ENCODE assay signal across 14 cellular contexts in the genomic region with DNA sequence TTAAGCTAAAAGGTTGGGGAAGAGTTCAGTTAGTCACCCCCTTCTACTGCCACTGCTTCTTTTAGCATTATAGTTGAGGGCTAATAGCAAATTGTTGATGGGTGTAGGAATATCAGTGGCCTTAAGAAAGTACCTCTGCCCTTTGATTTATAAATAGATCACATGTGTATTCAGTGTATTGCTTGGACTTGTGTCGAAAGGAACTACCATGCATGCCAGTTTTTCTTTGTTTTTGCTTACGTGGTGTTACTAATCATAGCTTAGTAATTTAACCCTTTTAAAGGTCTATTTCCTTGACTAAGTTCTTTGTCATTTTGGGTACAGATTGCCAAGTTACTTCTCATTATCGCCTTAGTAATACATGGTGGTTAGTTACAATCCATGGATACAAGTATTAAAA.
DNase-seq lines count a peak whose midpoint lies in the region; ATAC-seq and TF ChIP-seq lines count a peak whose summit lies in the region.
"Had no signal": no experiment of that assay in that cellular context is flagged by ENCODE, and none has a peak within 500 bp of the region (broad histone marks: within the 10 kb centered on the region; RNA-seq: fewer than 3 reads in every experiment).

No MANE protein-coding gene starts in this region.

- 11% methylated on average over 3 of the region's 3 CpGs for WGBS in mammary epithelial cell (ENCODE audit: low coverage, missing lambda C conversion rate)

- peak overlapping the region; percentile 17 for H3K4me2 ChIP-seq in mammary epithelial cell (ENCODE audit: insufficient read depth, low read depth, low read length)

- no peaks in the 10 kb centered on the region for H3K79me2 ChIP-seq in mammary epithelial cell (ENCODE audit: insufficient read depth, low read length)

- dilution Hi-C loops in mammary epithelial cell (cut with HindIII; ENCODE audit: low sequenced_read_pairs): no loop called here

- H3K4me1 ChIP-seq in breast epithelium (no peaks in the 10 kb centered on the region), mammary epithelial cell (ENCODE audit: insufficient read depth, low read length) (peaks cover 8% of the 10 kb centered on the region), tibial artery (peaks cover 0 to 42% (median 12%) of the 10 kb centered on the region in 4 donors)
- H3K4me1 ChIP-seq: Peyer's patch had no signal

- H3K27me3 Mint-ChIP-seq in MCF 10A (ENCODE audit: insufficient read depth, unreplicated experiment): no peaks in the 10 kb centered on the region
- H3K27me3 Mint-ChIP-seq in CD4-positive, alpha-beta T cell: no peaks in the 10 kb centered on the region

- no peak overlapping the region for H3K4me3 ChIP-seq in breast epithelium
- H3K4me3 ChIP-seq in mammary epithelial cell (replicated peaks in 1 of 3; ENCODE audit: insufficient read depth in 1 of 3, low read depth in 2 of 3, low read length in 3 of 3): no peak overlapping the region
- H3K4me3 ChIP-seq in tibial artery: no peak overlapping the region
- H3K4me3 ChIP-seq: Peyer's patch had no signal

- H3K9ac ChIP-seq in mammary epithelial cell (ENCODE audit: insufficient read depth, low read length): no peak overlapping the region

- intact Hi-C loops in MCF 10A (cut with micrococcal nuclease): no loop called here
- intact Hi-C loops in breast epithelium (cut with DNase I; ENCODE audit: low total_unique reads): no loop called here
- intact Hi-C loops in mammary epithelial cell (cut with micrococcal nuclease): no loop called here
- intact Hi-C loops in left ventricle myocardium superior (cut with micrococcal nuclease): no loop called here
- intact Hi-C loops in tibial artery (cut with DNase I; ENCODE audit: low total_unique reads): no loop called here
- intact Hi-C loops in CD4-positive, alpha-beta T cell (cut with DNase I, micrococcal nuclease): no loop called here

- TF ChIP-seq POLR2A in breast epithelium (IDR thresholded peaks at IDR 0.05): no peak

- peaks cover 13% of the 10 kb centered on the region for H3K36me3 Mint-ChIP-seq in MCF 10A (ENCODE audit: insufficient read depth, unreplicated experiment)
- peaks cover 26% of the 10 kb centered on the region for H3K36me3 Mint-ChIP-seq in CD4-positive, alpha-beta T cell (ENCODE audit: low read depth)

- peak; percentile 38 for DNase-seq in MCF 10A (ENCODE audit: unreplicated experiment)
- no peak for DNase-seq in breast epithelium (ENCODE audit: low spot score in 2 of 2)
- DNase-seq in mammary epithelial cell: peak; percentile 78
- no peak for DNase-seq in left ventricle myocardium superior
- no peak for DNase-seq in tibial artery
- no peak for DNase-seq in activated naive CD4-positive, alpha-beta T cell treated with anti-CD3 and anti-CD28 coated beads, Interleukin-2, amount 50 U/mL, for 16 hours
- no peak for DNase-seq in DMS53 treated with DMSO at 0.1 percent for 48 hours (lab: John Stamatoyannopoulos, UW; ENCODE audit: unreplicated experiment)
- DNase-seq in CD4-positive, alpha-beta T cell: no peak
- DNase-seq: cerebellar nuclear complex; hypothalamus; NCI-H2029; Peyer's patch; stimulated activated CD4-positive, alpha-beta T cell treated with anti-CD3 and anti-CD28 coated beads, Interleukin-15, amount 100 ng/mL, for 24 hours had no signal

- H4K20me1 ChIP-seq in mammary epithelial cell (ENCODE audit: insufficient read depth, low read length): no peaks in the 10 kb centered on the region

- CTCF ChIA-PET in MCF 10A (lab: Yijun Ruan, JAX) (interaction anchor here (0.7 kb wide), 1 partner anchor 86 kb away, joined by 3 read pairs; no protein-coding TSS in a partner anchor), mammary epithelial cell (lab: Charles Lee; ENCODE audit: low non-redundant PET) (interaction anchor here (0.7 kb wide), 1 partner anchor 25 kb away, joined by 3 read pairs; no protein-coding TSS in a partner anchor)
- CTCF ChIA-PET in CD4-positive, alpha-beta T cell (lab: Charles Lee): no interaction called here

- H3K27ac ChIP-seq in breast epithelium (no peak overlapping the region), mammary epithelial cell (ENCODE audit: insufficient read depth, low read depth, low read length) (peak overlapping the region; percentile 49), tibial artery (peak overlapping the region; percentile 36 to 59)
- no peak overlapping the region for H3K27ac ChIP-seq in CD4-positive, alpha-beta T cell (ENCODE audit: low read depth, low read length)
- H3K27ac ChIP-seq: 22Rv1, Peyer's patch had no signal

- no peak overlapping the region for H2AFZ ChIP-seq in mammary epithelial cell (ENCODE audit: low read depth, low read length)

- in situ Hi-C loops in mammary epithelial cell (cut with MboI; ENCODE audit: low sequenced_read_pairs in 2 of 2): no loop called here

- H3K9me3 Mint-ChIP-seq in MCF 10A (ENCODE audit: unreplicated experiment): no peaks in the 10 kb centered on the region
- H3K9me3 Mint-ChIP-seq in CD4-positive, alpha-beta T cell: no peaks in the 10 kb centered on the region

- POLR2A ChIA-PET in MCF 10A (lab: Yijun Ruan, JAX): interaction anchor here (1.6 kb wide), 1 partner anchor 84 kb away, joined by 4 read pairs; no protein-coding TSS in a partner anchor
- POLR2A ChIA-PET in CD4-positive, alpha-beta T cell (lab: Charles Lee): no interaction called here

- peak; percentile 81 for ATAC-seq in left ventricle myocardium superior
- ATAC-seq in CD4-positive, alpha-beta T cell (ENCODE audit: poor library complexity): no peak

- H3K4me3 Mint-ChIP-seq in MCF 10A (ENCODE audit: unreplicated experiment): no peak overlapping the region
- H3K4me3 Mint-ChIP-seq in CD4-positive, alpha-beta T cell: no peak overlapping the region

- BruUV-seq in MCF 10A (replicated peaks; lab: Mats Ljungman, UMichigan): no TSS peak
- BruUV-seq in mammary epithelial cell (replicated peaks; lab: Mats Ljungman, UMichigan): no TSS peak

- TF ChIP-seq CTCF in MCF 10A (IDR thresholded peaks at IDR 0.05; ENCODE audit: unreplicated experiment): no peak
- no peak for TF ChIP-seq CTCF in breast epithelium (IDR thresholded peaks at IDR 0.05)
- no peak for TF ChIP-seq CTCF in mammary epithelial cell (conservative IDR thresholded peaks at IDR 0.05 in 1 of 2, IDR thresholded peaks at IDR 0.05 in 1 of 2; ENCODE audit: extremely low read depth in 1 of 2, insufficient read depth in 1 of 2, low read depth in 1 of 2, low read length in 2 of 2)
- no peak for TF ChIP-seq CTCF in tibial artery (IDR thresholded peaks at IDR 0.05)
- TF ChIP-seq CTCF in CD4-positive, alpha-beta T cell (IDR thresholded peaks at IDR 0.05): no peak

- H3K4me1 Mint-ChIP-seq in MCF 10A (ENCODE audit: insufficient read depth, unreplicated experiment): peaks cover 6% of the 10 kb centered on the region
- no peaks in the 10 kb centered on the region for H3K4me1 Mint-ChIP-seq in CD4-positive, alpha-beta T cell (ENCODE audit: low read depth)

- no peaks in the 10 kb centered on the region for H3K27me3 ChIP-seq in breast epithelium
- H3K27me3 ChIP-seq in mammary epithelial cell (ENCODE audit: insufficient read depth, low read length): no peaks in the 10 kb centered on the region
- no peaks in the 10 kb centered on the region for H3K27me3 ChIP-seq in tibial artery
- no peaks in the 10 kb centered on the region for H3K27me3 ChIP-seq in CD4-positive, alpha-beta T cell (ENCODE audit: control insufficient read depth, insufficient read depth, low read length)
- H3K27me3 ChIP-seq: Peyer's patch had no signal

- H3K36me3 ChIP-seq in breast epithelium (no peaks in the 10 kb centered on the region), mammary epithelial cell (ENCODE audit: insufficient read depth, low read length) (peaks cover 1% of the 10 kb centered on the region), tibial artery (peaks cover 0 to 7% (median 0%) of the 10 kb centered on the region in 3 donors)
- H3K36me3 ChIP-seq: Peyer's patch had no signal

- no peak overlapping the region for H3K27ac Mint-ChIP-seq in MCF 10A (ENCODE audit: low read depth, unreplicated experiment)
- no peak overlapping the region for H3K27ac Mint-ChIP-seq in CD4-positive, alpha-beta T cell

- H3K9me3 ChIP-seq in breast epithelium (no peaks in the 10 kb centered on the region), mammary epithelial cell (replicated peaks; ENCODE audit: insufficient read depth, low read length) (no peaks in the 10 kb centered on the region), tibial artery (no peaks in the 10 kb centered on the region)
- no peaks in the 10 kb centered on the region for H3K9me3 ChIP-seq in CD4-positive, alpha-beta T cell (ENCODE audit: control insufficient read depth, low read length)
- H3K9me3 ChIP-seq: Peyer's patch had no signal

Comparison
In these comparisons a context has a peak if more than half of its experiments do, and no peak if none do; other contexts are left out.
1. DNase-seq: peak in MCF 10A (single experiment) and mammary epithelial cell (single experiment); none in breast epithelium (0 of 2), left ventricle myocardium superior (single experiment), tibial artery (0 of 2), activated naive CD4-positive, alpha-beta T cell treated with anti-CD3 and anti-CD28 coated beads, Interleukin-2, amount 50 U/mL, for 16 hours (single experiment), DMS53 treated with DMSO at 0.1 percent for 48 hours (single experiment) and CD4-positive, alpha-beta T cell (0 of 10).
2. H3K27ac ChIP-seq: peak in mammary epithelial cell (single experiment) and tibial artery (2 of 2); none in breast epithelium (0 of 2) and CD4-positive, alpha-beta T cell (single experiment).